Comparison of ENCODE assay signal across 1 cellular context in the genomic region with DNA sequence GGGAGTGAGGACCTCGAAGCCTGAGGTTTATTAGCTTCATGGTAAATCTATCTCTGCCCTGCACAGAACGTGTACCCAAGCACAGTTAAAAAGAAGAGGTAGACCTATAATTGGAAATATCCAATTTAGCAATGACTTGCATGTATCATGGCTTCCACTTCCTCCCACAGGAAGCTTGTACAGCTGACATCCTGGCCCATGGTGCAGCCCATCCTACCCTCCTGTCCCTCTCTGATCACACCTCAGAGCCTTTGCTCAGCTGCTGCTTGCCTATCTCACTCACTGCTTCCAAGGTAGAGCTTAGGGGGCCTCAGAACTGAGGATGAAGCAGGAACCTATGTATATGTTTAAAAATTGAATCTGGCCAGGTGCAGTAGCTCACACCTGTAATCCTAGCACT.
TF ChIP-seq lines count a peak whose summit lies in the region.

No MANE protein-coding gene starts in this region.

TF ChIP-seq in K562, 482 proteins besides CTCF, POLR2A, EP300 and RAD21:
- no peak for TF ChIP-seq RBM14 (IDR thresholded peaks at IDR 0.05; ENCODE audit: borderline replicate concordance, insufficient read depth, low read depth, low read length)
- 0 out of 2 replicates have a peak, but pooled peaks have one; percentile 10 for TF ChIP-seq NFE2 (IDR thresholded peaks at IDR 0.05; ENCODE audit: low read depth)
- TF ChIP-seq, protein P1, sequence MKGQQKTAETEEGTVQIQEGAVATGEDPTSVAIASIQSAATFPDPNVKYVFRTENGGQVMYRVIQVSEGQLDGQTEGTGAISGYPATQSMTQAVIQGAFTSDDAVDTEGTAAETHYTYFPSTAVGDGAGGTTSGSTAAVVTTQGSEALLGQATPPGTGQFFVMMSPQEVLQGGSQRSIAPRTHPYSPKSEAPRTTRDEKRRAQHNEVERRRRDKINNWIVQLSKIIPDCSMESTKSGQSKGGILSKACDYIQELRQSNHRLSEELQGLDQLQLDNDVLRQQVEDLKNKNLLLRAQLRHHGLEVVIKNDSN (CRISPR knock-in tag; IDR thresholded peaks at IDR 0.05), result no peak
- TF ChIP-seq EWSR1 (IDR thresholded peaks at IDR 0.05; ENCODE audit: borderline replicate concordance, low read depth, partially characterized antibody), result no peak
- TF ChIP-seq, protein P2, sequence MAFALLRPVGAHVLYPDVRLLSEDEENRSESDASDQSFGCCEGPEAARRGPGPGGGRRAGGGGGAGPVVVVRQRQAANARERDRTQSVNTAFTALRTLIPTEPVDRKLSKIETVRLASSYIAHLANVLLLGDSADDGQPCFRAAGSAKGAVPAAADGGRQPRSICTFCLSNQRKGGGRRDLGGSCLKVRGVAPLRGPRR (CRISPR knock-in tag; IDR thresholded peaks at IDR 0.05), result no peak
- TF ChIP-seq, protein P3, sequence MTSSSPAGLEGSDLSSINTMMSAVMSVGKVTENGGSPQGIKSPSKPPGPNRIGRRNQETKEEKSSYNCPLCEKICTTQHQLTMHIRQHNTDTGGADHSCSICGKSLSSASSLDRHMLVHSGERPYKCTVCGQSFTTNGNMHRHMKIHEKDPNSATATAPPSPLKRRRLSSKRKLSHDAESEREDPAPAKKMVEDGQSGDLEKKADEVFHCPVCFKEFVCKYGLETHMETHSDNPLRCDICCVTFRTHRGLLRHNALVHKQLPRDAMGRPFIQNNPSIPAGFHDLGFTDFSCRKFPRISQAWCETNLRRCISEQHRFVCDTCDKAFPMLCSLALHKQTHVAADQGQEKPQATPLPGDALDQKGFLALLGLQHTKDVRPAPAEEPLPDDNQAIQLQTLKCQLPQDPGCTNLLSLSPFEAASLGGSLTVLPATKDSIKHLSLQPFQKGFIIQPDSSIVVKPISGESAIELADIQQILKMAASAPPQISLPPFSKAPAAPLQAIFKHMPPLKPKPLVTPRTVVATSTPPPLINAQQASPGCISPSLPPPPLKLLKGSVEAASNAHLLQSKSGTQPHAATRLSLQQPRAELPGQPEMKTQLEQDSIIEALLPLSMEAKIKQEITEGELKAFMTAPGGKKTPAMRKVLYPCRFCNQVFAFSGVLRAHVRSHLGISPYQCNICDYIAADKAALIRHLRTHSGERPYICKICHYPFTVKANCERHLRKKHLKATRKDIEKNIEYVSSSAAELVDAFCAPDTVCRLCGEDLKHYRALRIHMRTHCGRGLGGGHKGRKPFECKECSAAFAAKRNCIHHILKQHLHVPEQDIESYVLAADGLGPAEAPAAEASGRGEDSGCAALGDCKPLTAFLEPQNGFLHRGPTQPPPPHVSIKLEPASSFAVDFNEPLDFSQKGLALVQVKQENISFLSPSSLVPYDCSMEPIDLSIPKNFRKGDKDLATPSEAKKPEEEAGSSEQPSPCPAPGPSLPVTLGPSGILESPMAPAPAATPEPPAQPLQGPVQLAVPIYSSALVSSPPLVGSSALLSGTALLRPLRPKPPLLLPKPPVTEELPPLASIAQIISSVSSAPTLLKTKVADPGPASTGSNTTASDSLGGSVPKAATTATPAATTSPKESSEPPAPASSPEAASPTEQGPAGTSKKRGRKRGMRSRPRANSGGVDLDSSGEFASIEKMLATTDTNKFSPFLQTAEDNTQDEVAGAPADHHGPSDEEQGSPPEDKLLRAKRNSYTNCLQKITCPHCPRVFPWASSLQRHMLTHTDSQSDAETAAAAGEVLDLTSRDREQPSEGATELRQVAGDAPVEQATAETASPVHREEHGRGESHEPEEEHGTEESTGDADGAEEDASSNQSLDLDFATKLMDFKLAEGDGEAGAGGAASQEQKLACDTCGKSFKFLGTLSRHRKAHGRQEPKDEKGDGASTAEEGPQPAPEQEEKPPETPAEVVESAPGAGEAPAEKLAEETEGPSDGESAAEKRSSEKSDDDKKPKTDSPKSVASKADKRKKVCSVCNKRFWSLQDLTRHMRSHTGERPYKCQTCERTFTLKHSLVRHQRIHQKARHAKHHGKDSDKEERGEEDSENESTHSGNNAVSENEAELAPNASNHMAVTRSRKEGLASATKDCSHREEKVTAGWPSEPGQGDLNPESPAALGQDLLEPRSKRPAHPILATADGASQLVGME (CRISPR knock-in tag; IDR thresholded peaks at IDR 0.05), result no peak
- TF ChIP-seq, protein P4, sequence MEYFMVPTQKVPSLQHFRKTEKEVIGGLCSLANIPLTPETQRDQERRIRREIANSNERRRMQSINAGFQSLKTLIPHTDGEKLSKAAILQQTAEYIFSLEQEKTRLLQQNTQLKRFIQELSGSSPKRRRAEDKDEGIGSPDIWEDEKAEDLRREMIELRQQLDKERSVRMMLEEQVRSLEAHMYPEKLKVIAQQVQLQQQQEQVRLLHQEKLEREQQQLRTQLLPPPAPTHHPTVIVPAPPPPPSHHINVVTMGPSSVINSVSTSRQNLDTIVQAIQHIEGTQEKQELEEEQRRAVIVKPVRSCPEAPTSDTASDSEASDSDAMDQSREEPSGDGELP (CRISPR knock-in tag; IDR thresholded peaks at IDR 0.05; ENCODE audit: borderline replicate concordance), result 0 out of 2 replicates have a peak, but pooled peaks have one; percentile 12
- TF ChIP-seq, protein P5, sequence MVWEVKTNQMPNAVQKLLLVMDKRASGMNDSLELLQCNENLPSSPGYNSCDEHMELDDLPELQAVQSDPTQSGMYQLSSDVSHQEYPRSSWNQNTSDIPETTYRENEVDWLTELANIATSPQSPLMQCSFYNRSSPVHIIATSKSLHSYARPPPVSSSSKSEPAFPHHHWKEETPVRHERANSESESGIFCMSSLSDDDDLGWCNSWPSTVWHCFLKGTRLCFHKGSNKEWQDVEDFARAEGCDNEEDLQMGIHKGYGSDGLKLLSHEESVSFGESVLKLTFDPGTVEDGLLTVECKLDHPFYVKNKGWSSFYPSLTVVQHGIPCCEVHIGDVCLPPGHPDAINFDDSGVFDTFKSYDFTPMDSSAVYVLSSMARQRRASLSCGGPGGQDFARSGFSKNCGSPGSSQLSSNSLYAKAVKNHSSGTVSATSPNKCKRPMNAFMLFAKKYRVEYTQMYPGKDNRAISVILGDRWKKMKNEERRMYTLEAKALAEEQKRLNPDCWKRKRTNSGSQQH (CRISPR knock-in tag; IDR thresholded peaks at IDR 0.05), result no peak
- TF ChIP-seq SPI1 (IDR thresholded peaks at IDR 0.05; ENCODE audit: borderline replicate concordance, low read depth, low read length), result peak; percentile 40; the same call in 1 of the 2 replicates
